ENCODE assay signal across 15 cellular contexts in genomic region chr6:35673755-35674154, GRCh38. TPM values are rescaled to one million over a fixed set of nuclear protein-coding genes. Genes with fewer than 3 reads are reported as not detected.
DNase-seq lines count a peak whose midpoint lies in the region; ATAC-seq, FAIRE-seq and TF ChIP-seq lines count a peak whose summit lies in the region.
"Had no signal": no experiment of that assay in that cellular context is flagged by ENCODE, and none has a peak within 500 bp of the region (broad histone marks: within the 10 kb centered on the region; RNA-seq: fewer than 3 reads in every experiment).

No MANE protein-coding gene starts in this region.

- no peaks in the 10 kb centered on the region for H3K27me3 ChIP-seq in RWPE2 (ENCODE audit: insufficient read depth, poor library complexity, severe bottlenecking)
- no peaks in the 10 kb centered on the region for H3K27me3 ChIP-seq in GM12878 (replicated peaks in 1 of 2; ENCODE audit: control insufficient read depth in 2 of 2, insufficient read depth in 2 of 2, low read length in 1 of 2)
- no peaks in the 10 kb centered on the region for H3K27me3 ChIP-seq in skeletal muscle tissue (ENCODE audit: control insufficient read depth in 3 of 3, insufficient read depth in 3 of 3, low read length in 3 of 3)
- H3K27me3 ChIP-seq in PC-9 (ENCODE audit: insufficient read depth, low read depth) = no peaks in the 10 kb centered on the region
- H3K27me3 ChIP-seq: body of pancreas had no signal

- H3K9me3 Mint-ChIP-seq in activated T-cell treated with anti-CD3 and anti-CD28 coated beads, Interleukin-2, amount 50 U/mL, for 24 hours = no peaks in the 10 kb centered on the region

- no peak for TF ChIP-seq EP300 in GM12878 (IDR thresholded peaks at IDR 0.05; ENCODE audit: borderline replicate concordance in 1 of 2, control insufficient read depth in 1 of 2, low read depth in 2 of 2, low read length in 2 of 2)

- no peak overlapping the region for H3K4me3 Mint-ChIP-seq in activated T-cell treated with anti-CD3 and anti-CD28 coated beads, Interleukin-2, amount 50 U/mL, for 24 hours

- H3K4me2 ChIP-seq in GM12878 (ENCODE audit: control insufficient read depth, insufficient read depth) (no peak overlapping the region), PC-9 (no peak overlapping the region)
- H3K4me2 ChIP-seq: KMS-11 had no signal

- in situ Hi-C loops in GM12878 (cut with MboI) = no loop called here

- H3K27ac ChIP-seq in RWPE2 (ENCODE audit: poor library complexity, severe bottlenecking) (peak overlapping the region; percentile 13), GM12878 (ENCODE audit: control insufficient read depth, insufficient read depth) (no peak overlapping the region), skeletal muscle tissue (ENCODE audit: low read depth, low read length) (peak overlapping the region; percentile 8), PC-9 (no peak overlapping the region)
- H3K27ac ChIP-seq: body of pancreas, KMS-11, left ventricle myocardium inferior had no signal

- H3K9ac ChIP-seq in GM12878 (ENCODE audit: control insufficient read depth, insufficient read depth, low read length) (no peak overlapping the region), skeletal muscle tissue (ENCODE audit: low read depth in 1 of 3, low read length in 3 of 3) (no peak overlapping the region)
- H3K9ac ChIP-seq: KMS-11 had no signal

- POLR2A ChIA-PET in GM12878 (lab: Charles Lee) (interaction anchor here (0.9 to 1.7 kb wide), 7 partner anchors 8 to 57 kb away, joined by 3 to 12 read pairs (median 3); no protein-coding TSS in a partner anchor), PC-9 (lab: Charles Lee; ENCODE audit: unreplicated experiment) (interaction anchor here (0.7 kb wide), 1 partner anchor 84 kb away, joined by 6 read pairs; no protein-coding TSS in a partner anchor)

- peak overlapping the region; percentile 81 for H3K27ac Mint-ChIP-seq in activated T-cell treated with anti-CD3 and anti-CD28 coated beads, Interleukin-2, amount 50 U/mL, for 24 hours

- H3K4me1 ChIP-seq in RWPE2 (ENCODE audit: insufficient read depth, poor library complexity, severe bottlenecking) = peaks cover 61% of the 10 kb centered on the region
- H3K4me1 ChIP-seq in GM12878 (ENCODE audit: control insufficient read depth, insufficient read depth, low read length) = peaks cover 3% of the 10 kb centered on the region
- H3K4me1 ChIP-seq in skeletal muscle tissue (ENCODE audit: control insufficient read depth in 3 of 3, insufficient read depth in 3 of 3, low read length in 3 of 3) = peaks cover 15 to 27% (median 17%) of the 10 kb centered on the region in 3 donors
- no peaks in the 10 kb centered on the region for H3K4me1 ChIP-seq in PC-9 (replicated peaks; ENCODE audit: insufficient read depth)

- no peak for TF ChIP-seq RAD21 in GM12878 (IDR thresholded peaks at IDR 0.05; ENCODE audit: insufficient read depth, low read depth, low read length)

- H3K9me3 ChIP-seq in RWPE2 (ENCODE audit: severe bottlenecking) (no peaks in the 10 kb centered on the region), GM12878 (replicated peaks; ENCODE audit: control insufficient read depth, insufficient read depth, low read length) (no peaks in the 10 kb centered on the region), skeletal muscle tissue (ENCODE audit: control insufficient read depth in 3 of 3, low read length in 3 of 3) (no peaks in the 10 kb centered on the region), PC-9 (ENCODE audit: insufficient read depth, low read depth) (0 out of 2 replicates have a peak, but pooled peaks cover 2% of the 10 kb centered on the region)
- H3K9me3 ChIP-seq: body of pancreas, left ventricle myocardium inferior had no signal

- peaks cover 44% of the 10 kb centered on the region for H3K36me3 Mint-ChIP-seq in activated T-cell treated with anti-CD3 and anti-CD28 coated beads, Interleukin-2, amount 50 U/mL, for 24 hours (ENCODE audit: low read depth)

- WGBS in GM12878 (ENCODE audit: insufficient coverage, insufficient replicate concordance, low lambda C conversion rate, missing lambda C conversion rate) = 85% methylated on average over 1 of the region's 1 CpG

- intact Hi-C loops in GM12878 (cut with micrococcal nuclease; ENCODE audit: unreplicated experiment) = no loop called here
- intact Hi-C loops in PC-9 (cut with micrococcal nuclease; ENCODE audit: unreplicated experiment) = no loop called here

- CTCF ChIA-PET in GM12878 (lab: Yijun Ruan, JAX) (interaction anchor here (0.6 to 2.1 kb wide), 4 partner anchors 10 to 63 kb away, joined by 3 to 9 read pairs (median 4); partner anchors contain the start of gene ARMC12), PC-9 (lab: Charles Lee) (no interaction called here)

- peaks cover 84% of the 10 kb centered on the region for H3K36me3 ChIP-seq in RWPE2 (ENCODE audit: low read depth)
- H3K36me3 ChIP-seq in GM12878 (ENCODE audit: control insufficient read depth in 2 of 2, insufficient read depth in 2 of 2, low read length in 1 of 2) = no peaks in the 10 kb centered on the region
- H3K36me3 ChIP-seq in skeletal muscle tissue (ENCODE audit: control insufficient read depth in 3 of 3, insufficient read depth in 3 of 3, low read length in 3 of 3) = peaks cover 0 to 2% (median 0%) of the 10 kb centered on the region in 3 donors
- H3K36me3 ChIP-seq in PC-9 (ENCODE audit: low read depth) = no peaks in the 10 kb centered on the region

- H2AFZ ChIP-seq in GM12878 (ENCODE audit: control insufficient read depth, low read depth, low read length) (peak overlapping the region; percentile 31; the same call in 1 of the 2 replicates), PC-9 (no peak overlapping the region)

- H3F3A ChIP-seq in PC-9 (ENCODE audit: insufficient read depth, low read depth) = 0 out of 2 replicates have a peak, but pooled peaks cover 5% of the 10 kb centered on the region

- TF ChIP-seq CTCF in RWPE2 (IDR thresholded peaks at IDR 0.05; ENCODE audit: poor library complexity, severe bottlenecking) (no peak), GM12878 (IDR thresholded peaks at IDR 0.05 in 2 of 3, conservative IDR thresholded peaks at IDR 0.05 in 1 of 3; ENCODE audit: control insufficient read depth in 2 of 3, extremely low read depth in 1 of 3, insufficient read depth in 1 of 3, low read depth in 3 of 3, low read length in 3 of 3) (no peak), PC-9 (conservative IDR thresholded peaks at IDR 0.05) (no peak)

- H3K4me1 Mint-ChIP-seq in activated T-cell treated with anti-CD3 and anti-CD28 coated beads, Interleukin-2, amount 50 U/mL, for 24 hours (ENCODE audit: low read depth) = peaks cover 84% of the 10 kb centered on the region

- BruUV-seq in GM12878 (replicated peaks; lab: Mats Ljungman, UMichigan) = no TSS peak
- BruUV-seq in PC-9 (replicated peaks; lab: Mats Ljungman, UMichigan) = no TSS peak

- RAD21 ChIA-PET in GM12878 (lab: Charles Lee; ENCODE audit: unreplicated experiment) = interaction anchor here (1.1 to 1.5 kb wide), 3 partner anchors 13 to 62 kb away, joined by 4 to 7 read pairs (median 6); no protein-coding TSS in a partner anchor

- DNase-seq in activated T-cell treated with anti-CD3 and anti-CD28 coated beads, Interleukin-2, amount 50 U/mL, for 24 hours = no peak
- no peak for DNase-seq in activated T-cell treated with anti-CD3 and anti-CD28 coated beads, Interleukin-2, amount 50 U/mL, for 48 hours
- DNase-seq in RWPE2 (ENCODE audit: low spot score) = no peak
- DNase-seq in GM12878 (ENCODE audit: low read depth, low spot score) = no peak
- no peak for DNase-seq in glomerular visceral epithelial cell (ENCODE audit: extremely low spot score)
- no peak for DNase-seq in PC-9
- DNase-seq: body of pancreas; left ventricle myocardium inferior; NCI-H187; OCI-M1; stimulated activated CD4-positive, alpha-beta T cell treated with anti-CD3 and anti-CD28 coated beads, Interleukin-15, amount 100 ng/mL, for 24 hours; SW 1271 had no signal

- H3K79me2 ChIP-seq in GM12878 (ENCODE audit: control insufficient read depth, insufficient read depth, low read length) (peaks cover 42% of the 10 kb centered on the region), PC-9 (ENCODE audit: low read depth) (no peaks in the 10 kb centered on the region)

- SMC1A ChIA-PET in GM12878 (lab: Charles Lee; ENCODE audit: uncharacterized antibody, unreplicated experiment) = interaction anchor here (0.9 to 2.2 kb wide), 8 partner anchors 10 to 89 kb away, joined by 3 to 11 read pairs (median 4); no protein-coding TSS in a partner anchor

- no peak for FAIRE-seq in GM12878 (lab: Jason Lieb, UNC)

- no peak for TF ChIP-seq POLR2A in GM12878 (IDR thresholded peaks at IDR 0.05; ENCODE audit: low read depth, low read length)

- H4K20me1 ChIP-seq in GM12878 (ENCODE audit: control insufficient read depth, insufficient read depth) (no peaks in the 10 kb centered on the region), PC-9 (ENCODE audit: insufficient read depth) (no peaks in the 10 kb centered on the region)

- H3K9me2 ChIP-seq in PC-9 (ENCODE audit: insufficient read depth) = no peaks in the 10 kb centered on the region

- H3K27me3 Mint-ChIP-seq in activated T-cell treated with anti-CD3 and anti-CD28 coated beads, Interleukin-2, amount 50 U/mL, for 24 hours = no peaks in the 10 kb centered on the region

- no peak overlapping the region for H3K4me3 ChIP-seq in RWPE2 (ENCODE audit: severe bottlenecking)
- H3K4me3 ChIP-seq in GM12878 = no peak overlapping the region
- H3K4me3 ChIP-seq in skeletal muscle tissue (ENCODE audit: low read length in 3 of 3) = no peak overlapping the region
- H3K4me3 ChIP-seq in PC-9 = no peak overlapping the region
- H3K4me3 ChIP-seq: body of pancreas, left ventricle myocardium inferior had no signal

- ATAC-seq in RWPE2 (ENCODE audit: low read depth) (no peak), GM12878 (no peak), GM18498 (IDR thresholded peaks at IDR 0.05; ENCODE audit: unreplicated experiment) (no peak)
- ATAC-seq: body of pancreas had no signal

RNA-seq across cellular contexts. Expression of gene FKBP5, which starts 15.0 kb away (rescaled TPM):
- total RNA-seq in GM12878 (2013; cell fraction: nucleolus; rRNA removed) = 45.6 and 48.8 TPM in 2 replicates
- total RNA-seq in GM12878 (2014; rRNA removed) (60.3 and 67.8 TPM in 2 replicates), GM12878 (2014; rRNA removed; fragmentation: Illumina TruSeq; extraction: Trizol) (44.7 and 46.2 TPM in 2 replicates), GM12878 (2021) (81.2 and 82.8 TPM in 2 replicates), skeletal muscle tissue (6.8 TPM), PC-9 (2021) (3.9 and 5.0 TPM in 2 replicates)
- 27.6 TPM for polyA plus RNA-seq in GM12878 (2011; ENCODE audit: low read depth)
- polyA plus RNA-seq in GM12878 (2011; rRNA removed) (64.1 and 65.0 TPM in 2 replicates), GM12878 (2014; fragmentation: Illumina TruSeq; extraction: Trizol) (123 and 153 TPM in 2 replicates), GM12878 (2014; fragmentation: Nextera tagmentation; extraction: Ambion mirVana) (10 to 100 TPM; 29.0 to 33.5 TPM), GM12878 (2014; rRNA removed) (54.7 and 60.5 TPM in 2 replicates), GM12878 (2016; fragmentation: Nextera tagmentation; extraction: Ambion mirVana) (100 to 1,000 TPM; 121 to 122 TPM)
- 26.7 and 37.5 TPM in 2 replicates for polyA plus RNA-seq in GM12878 (2011; cell fraction: cytosol; rRNA removed)
- 19.4 and 28.0 TPM in 2 replicates for polyA plus RNA-seq in GM12878 (2011; cell fraction: nucleus; rRNA removed)
- 29.6 and 33.1 TPM in 2 replicates for polyA plus RNA-seq in GM12878 (2012)
- 27.7 and 34.5 TPM in 2 replicates for polyA minus RNA-seq in GM12878 (2011; rRNA and poly(A)+ RNA removed)
- 14.0 and 18.9 TPM in 2 replicates for polyA minus RNA-seq in GM12878 (2011; cell fraction: cytosol; rRNA and poly(A)+ RNA removed)
- 8.8 and 15.2 TPM in 2 replicates for polyA minus RNA-seq in GM12878 (2011; cell fraction: nucleus; rRNA and poly(A)+ RNA removed)

Comparison
In these comparisons a context has a peak if more than half of its experiments do, and no peak if none do; other contexts are left out.
1. H3K27ac ChIP-seq: peak in RWPE2 (single experiment) and skeletal muscle tissue (single experiment); none in GM12878 (single experiment) and PC-9 (single experiment).